Comparison of ENCODE assay signal across 1 cellular context in the genomic region with DNA sequence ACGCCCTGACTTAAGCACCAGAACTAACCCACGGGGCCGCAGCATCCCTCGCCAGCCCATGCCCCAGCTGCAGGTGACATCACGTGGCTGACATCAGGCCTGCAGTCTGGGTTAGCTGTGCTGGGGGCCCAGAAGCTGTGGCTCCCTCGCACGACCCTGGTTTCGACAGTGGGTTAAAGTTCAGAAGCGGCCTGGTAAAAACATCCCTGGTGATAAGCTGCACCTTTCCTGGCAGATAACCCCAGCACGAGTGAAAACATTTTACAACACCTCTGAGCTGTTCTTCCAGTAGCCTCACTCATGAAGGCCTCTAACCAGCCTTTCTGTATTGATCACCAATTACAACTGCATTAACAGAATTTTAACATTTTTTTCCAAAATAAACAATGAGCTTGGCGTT.
TF ChIP-seq lines count a peak whose summit lies in the region.

No MANE protein-coding gene starts in this region.

TF ChIP-seq in HepG2, 621 proteins besides CTCF, POLR2A, EP300 and RAD21 (continued from another document and continues in another):
- TF ChIP-seq ATF2 (CRISPR knock-in tag; IDR thresholded peaks at IDR 0.05) (no peak), MAFF (IDR thresholded peaks at IDR 0.05; ENCODE audit: low read depth, low read length) (no peak), SNRNP70 (IDR thresholded peaks at IDR 0.05; ENCODE audit: low read depth, low read length) (no peak), ZNF326 (CRISPR knock-in tag; IDR thresholded peaks at IDR 0.05; ENCODE audit: borderline replicate concordance) (no peak), DPF2 (CRISPR knock-in tag; IDR thresholded peaks at IDR 0.05; ENCODE audit: borderline replicate concordance, low read depth) (no peak), JARID2 (CRISPR knock-in tag; IDR thresholded peaks at IDR 0.05; ENCODE audit: insufficient replicate concordance) (no peak), ZNF780A (CRISPR knock-in tag; IDR thresholded peaks at IDR 0.05) (no peak), REL (CRISPR knock-in tag; conservative IDR thresholded peaks at IDR 0.05) (no peak), ZFP62 (CRISPR knock-in tag; IDR thresholded peaks at IDR 0.05) (no peak), STAT6 (CRISPR knock-in tag; IDR thresholded peaks at IDR 0.05; ENCODE audit: borderline replicate concordance) (no peak), AGO1 (IDR thresholded peaks at IDR 0.05; ENCODE audit: low read depth, low read length, poor library complexity, severe bottlenecking) (no peak), ZNF572 (CRISPR knock-in tag; IDR thresholded peaks at IDR 0.05) (no peak), RBM22 (optimal IDR thresholded peaks at IDR 0.05; ENCODE audit: low read length) (no peak), FOXO1 (CRISPR knock-in tag; IDR thresholded peaks at IDR 0.05) (peak; percentile 44; the same call in 1 of the 2 replicates), PCBP2 (optimal IDR thresholded peaks at IDR 0.05; ENCODE audit: low read depth, low read length, poor library complexity, severe bottlenecking) (no peak), KDM2A (CRISPR knock-in tag; IDR thresholded peaks at IDR 0.05; ENCODE audit: borderline replicate concordance, low read depth) (peak; percentile 42; the same call in 1 of the 2 replicates), ZZZ3 (CRISPR knock-in tag; IDR thresholded peaks at IDR 0.05; ENCODE audit: borderline replicate concordance) (no peak), PITX1 (CRISPR knock-in tag; IDR thresholded peaks at IDR 0.05) (no peak), HOXA9 (CRISPR knock-in tag; IDR thresholded peaks at IDR 0.05; ENCODE audit: borderline replicate concordance) (no peak), RFX5 (IDR thresholded peaks at IDR 0.05; ENCODE audit: low read depth, low read length) (no peak), ZNF350 (CRISPR knock-in tag; IDR thresholded peaks at IDR 0.05; ENCODE audit: borderline replicate concordance, low read depth) (no peak), RARG (CRISPR knock-in tag; IDR thresholded peaks at IDR 0.05; ENCODE audit: low read depth) (no peak), ZBTB20 (CRISPR knock-in tag; IDR thresholded peaks at IDR 0.05; ENCODE audit: borderline replicate concordance, low read depth) (no peak), ZSCAN5A (CRISPR knock-in tag; IDR thresholded peaks at IDR 0.05; ENCODE audit: borderline replicate concordance) (no peak), FOXK1 (CRISPR knock-in tag; IDR thresholded peaks at IDR 0.05; ENCODE audit: borderline replicate concordance, low read depth) (no peak), HNRNPK (IDR thresholded peaks at IDR 0.05; ENCODE audit: low read depth, low read length, poor library complexity, severe bottlenecking) (no peak), ZNF292 (CRISPR knock-in tag; IDR thresholded peaks at IDR 0.05; ENCODE audit: borderline replicate concordance, low read depth) (0 out of 2 replicates have a peak, but pooled peaks have one; percentile 51), ZNF337 (CRISPR knock-in tag; IDR thresholded peaks at IDR 0.05; ENCODE audit: borderline replicate concordance, low read depth) (no peak), GATAD1 (CRISPR knock-in tag; IDR thresholded peaks at IDR 0.05) (no peak)
- TF ChIP-seq, protein P1, sequence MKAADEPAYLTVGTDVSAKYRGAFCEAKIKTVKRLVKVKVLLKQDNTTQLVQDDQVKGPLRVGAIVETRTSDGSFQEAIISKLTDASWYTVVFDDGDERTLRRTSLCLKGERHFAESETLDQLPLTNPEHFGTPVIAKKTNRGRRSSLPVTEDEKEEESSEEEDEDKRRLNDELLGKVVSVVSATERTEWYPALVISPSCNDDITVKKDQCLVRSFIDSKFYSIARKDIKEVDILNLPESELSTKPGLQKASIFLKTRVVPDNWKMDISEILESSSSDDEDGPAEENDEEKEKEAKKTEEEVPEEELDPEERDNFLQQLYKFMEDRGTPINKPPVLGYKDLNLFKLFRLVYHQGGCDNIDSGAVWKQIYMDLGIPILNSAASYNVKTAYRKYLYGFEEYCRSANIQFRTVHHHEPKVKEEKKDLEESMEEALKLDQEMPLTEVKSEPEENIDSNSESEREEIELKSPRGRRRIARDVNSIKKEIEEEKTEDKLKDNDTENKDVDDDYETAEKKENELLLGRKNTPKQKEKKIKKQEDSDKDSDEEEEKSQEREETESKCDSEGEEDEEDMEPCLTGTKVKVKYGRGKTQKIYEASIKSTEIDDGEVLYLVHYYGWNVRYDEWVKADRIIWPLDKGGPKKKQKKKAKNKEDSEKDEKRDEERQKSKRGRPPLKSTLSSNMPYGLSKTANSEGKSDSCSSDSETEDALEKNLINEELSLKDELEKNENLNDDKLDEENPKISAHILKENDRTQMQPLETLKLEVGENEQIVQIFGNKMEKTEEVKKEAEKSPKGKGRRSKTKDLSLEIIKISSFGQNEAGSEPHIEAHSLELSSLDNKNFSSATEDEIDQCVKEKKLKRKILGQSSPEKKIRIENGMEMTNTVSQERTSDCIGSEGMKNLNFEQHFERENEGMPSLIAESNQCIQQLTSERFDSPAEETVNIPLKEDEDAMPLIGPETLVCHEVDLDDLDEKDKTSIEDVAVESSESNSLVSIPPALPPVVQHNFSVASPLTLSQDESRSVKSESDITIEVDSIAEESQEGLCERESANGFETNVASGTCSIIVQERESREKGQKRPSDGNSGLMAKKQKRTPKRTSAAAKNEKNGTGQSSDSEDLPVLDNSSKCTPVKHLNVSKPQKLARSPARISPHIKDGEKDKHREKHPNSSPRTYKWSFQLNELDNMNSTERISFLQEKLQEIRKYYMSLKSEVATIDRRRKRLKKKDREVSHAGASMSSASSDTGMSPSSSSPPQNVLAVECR (CRISPR knock-in tag; IDR thresholded peaks at IDR 0.05; ENCODE audit: borderline replicate concordance) = no peak; the same call in 1 of the 2 replicates
- TF ChIP-seq, protein P2, sequence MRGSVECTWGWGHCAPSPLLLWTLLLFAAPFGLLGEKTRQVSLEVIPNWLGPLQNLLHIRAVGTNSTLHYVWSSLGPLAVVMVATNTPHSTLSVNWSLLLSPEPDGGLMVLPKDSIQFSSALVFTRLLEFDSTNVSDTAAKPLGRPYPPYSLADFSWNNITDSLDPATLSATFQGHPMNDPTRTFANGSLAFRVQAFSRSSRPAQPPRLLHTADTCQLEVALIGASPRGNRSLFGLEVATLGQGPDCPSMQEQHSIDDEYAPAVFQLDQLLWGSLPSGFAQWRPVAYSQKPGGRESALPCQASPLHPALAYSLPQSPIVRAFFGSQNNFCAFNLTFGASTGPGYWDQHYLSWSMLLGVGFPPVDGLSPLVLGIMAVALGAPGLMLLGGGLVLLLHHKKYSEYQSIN (CRISPR knock-in tag; IDR thresholded peaks at IDR 0.05; ENCODE audit: borderline replicate concordance) = no peak
- TF ChIP-seq, protein P3, sequence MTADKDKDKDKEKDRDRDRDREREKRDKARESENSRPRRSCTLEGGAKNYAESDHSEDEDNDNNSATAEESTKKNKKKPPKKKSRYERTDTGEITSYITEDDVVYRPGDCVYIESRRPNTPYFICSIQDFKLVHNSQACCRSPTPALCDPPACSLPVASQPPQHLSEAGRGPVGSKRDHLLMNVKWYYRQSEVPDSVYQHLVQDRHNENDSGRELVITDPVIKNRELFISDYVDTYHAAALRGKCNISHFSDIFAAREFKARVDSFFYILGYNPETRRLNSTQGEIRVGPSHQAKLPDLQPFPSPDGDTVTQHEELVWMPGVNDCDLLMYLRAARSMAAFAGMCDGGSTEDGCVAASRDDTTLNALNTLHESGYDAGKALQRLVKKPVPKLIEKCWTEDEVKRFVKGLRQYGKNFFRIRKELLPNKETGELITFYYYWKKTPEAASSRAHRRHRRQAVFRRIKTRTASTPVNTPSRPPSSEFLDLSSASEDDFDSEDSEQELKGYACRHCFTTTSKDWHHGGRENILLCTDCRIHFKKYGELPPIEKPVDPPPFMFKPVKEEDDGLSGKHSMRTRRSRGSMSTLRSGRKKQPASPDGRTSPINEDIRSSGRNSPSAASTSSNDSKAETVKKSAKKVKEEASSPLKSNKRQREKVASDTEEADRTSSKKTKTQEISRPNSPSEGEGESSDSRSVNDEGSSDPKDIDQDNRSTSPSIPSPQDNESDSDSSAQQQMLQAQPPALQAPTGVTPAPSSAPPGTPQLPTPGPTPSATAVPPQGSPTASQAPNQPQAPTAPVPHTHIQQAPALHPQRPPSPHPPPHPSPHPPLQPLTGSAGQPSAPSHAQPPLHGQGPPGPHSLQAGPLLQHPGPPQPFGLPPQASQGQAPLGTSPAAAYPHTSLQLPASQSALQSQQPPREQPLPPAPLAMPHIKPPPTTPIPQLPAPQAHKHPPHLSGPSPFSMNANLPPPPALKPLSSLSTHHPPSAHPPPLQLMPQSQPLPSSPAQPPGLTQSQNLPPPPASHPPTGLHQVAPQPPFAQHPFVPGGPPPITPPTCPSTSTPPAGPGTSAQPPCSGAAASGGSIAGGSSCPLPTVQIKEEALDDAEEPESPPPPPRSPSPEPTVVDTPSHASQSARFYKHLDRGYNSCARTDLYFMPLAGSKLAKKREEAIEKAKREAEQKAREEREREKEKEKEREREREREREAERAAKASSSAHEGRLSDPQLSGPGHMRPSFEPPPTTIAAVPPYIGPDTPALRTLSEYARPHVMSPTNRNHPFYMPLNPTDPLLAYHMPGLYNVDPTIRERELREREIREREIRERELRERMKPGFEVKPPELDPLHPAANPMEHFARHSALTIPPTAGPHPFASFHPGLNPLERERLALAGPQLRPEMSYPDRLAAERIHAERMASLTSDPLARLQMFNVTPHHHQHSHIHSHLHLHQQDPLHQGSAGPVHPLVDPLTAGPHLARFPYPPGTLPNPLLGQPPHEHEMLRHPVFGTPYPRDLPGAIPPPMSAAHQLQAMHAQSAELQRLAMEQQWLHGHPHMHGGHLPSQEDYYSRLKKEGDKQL (CRISPR knock-in tag; IDR thresholded peaks at IDR 0.05; ENCODE audit: low read depth) = no peak
- TF ChIP-seq, protein P4, sequence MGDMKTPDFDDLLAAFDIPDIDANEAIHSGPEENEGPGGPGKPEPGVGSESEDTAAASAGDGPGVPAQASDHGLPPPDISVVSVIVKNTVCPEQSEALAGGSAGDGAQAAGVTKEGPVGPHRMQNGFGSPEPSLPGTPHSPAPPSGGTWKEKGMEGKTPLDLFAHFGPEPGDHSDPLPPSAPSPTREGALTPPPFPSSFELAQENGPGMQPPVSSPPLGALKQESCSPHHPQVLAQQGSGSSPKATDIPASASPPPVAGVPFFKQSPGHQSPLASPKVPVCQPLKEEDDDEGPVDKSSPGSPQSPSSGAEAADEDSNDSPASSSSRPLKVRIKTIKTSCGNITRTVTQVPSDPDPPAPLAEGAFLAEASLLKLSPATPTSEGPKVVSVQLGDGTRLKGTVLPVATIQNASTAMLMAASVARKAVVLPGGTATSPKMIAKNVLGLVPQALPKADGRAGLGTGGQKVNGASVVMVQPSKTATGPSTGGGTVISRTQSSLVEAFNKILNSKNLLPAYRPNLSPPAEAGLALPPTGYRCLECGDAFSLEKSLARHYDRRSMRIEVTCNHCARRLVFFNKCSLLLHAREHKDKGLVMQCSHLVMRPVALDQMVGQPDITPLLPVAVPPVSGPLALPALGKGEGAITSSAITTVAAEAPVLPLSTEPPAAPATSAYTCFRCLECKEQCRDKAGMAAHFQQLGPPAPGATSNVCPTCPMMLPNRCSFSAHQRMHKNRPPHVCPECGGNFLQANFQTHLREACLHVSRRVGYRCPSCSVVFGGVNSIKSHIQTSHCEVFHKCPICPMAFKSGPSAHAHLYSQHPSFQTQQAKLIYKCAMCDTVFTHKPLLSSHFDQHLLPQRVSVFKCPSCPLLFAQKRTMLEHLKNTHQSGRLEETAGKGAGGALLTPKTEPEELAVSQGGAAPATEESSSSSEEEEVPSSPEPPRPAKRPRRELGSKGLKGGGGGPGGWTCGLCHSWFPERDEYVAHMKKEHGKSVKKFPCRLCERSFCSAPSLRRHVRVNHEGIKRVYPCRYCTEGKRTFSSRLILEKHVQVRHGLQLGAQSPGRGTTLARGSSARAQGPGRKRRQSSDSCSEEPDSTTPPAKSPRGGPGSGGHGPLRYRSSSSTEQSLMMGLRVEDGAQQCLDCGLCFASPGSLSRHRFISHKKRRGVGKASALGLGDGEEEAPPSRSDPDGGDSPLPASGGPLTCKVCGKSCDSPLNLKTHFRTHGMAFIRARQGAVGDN (CRISPR knock-in tag; IDR thresholded peaks at IDR 0.05) = peak; percentile 86
